ENCODE assay signal across 8 cellular contexts in the genomic region with DNA sequence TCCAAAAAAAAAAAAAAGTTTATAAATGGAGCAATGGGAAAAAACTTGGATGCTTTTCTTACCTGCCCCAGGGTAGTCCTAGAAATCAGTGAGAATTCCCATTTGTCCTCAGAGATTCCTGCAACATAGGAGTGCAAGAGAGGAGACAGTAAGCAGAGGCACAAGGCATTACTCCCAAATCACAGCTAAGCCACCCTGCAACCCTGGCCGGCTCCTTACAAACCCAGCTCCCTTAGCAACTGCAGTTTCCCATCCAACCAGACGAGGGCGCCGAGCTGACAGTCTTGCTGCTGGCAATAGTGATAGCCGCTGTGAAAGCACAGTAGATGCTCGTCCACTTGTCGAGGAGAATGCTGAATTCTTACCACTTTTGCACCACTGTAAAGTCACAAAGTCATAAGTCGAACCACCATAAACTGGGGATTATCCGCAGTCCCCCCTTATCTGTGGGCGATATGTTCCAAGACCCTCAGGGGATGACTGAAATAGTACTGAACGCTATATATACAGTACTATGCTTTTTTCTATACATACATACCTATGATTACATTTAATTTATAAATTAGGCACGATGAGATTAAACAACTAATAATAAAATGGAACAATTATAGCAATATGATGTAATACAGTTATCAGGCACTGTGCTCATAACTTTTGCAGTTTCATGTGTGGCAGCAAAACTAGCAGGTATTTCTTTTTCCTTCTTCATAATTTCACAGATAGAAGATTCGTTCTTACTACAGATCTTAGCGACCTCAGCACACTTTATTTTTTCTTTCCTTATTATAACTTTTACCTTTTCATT. TPM values are rescaled to one million over a fixed set of nuclear protein-coding genes. Genes with fewer than 3 reads are reported as not detected.
DNase-seq lines count a peak whose midpoint lies in the region; ATAC-seq and TF ChIP-seq lines count a peak whose summit lies in the region.

No MANE protein-coding gene starts in this region.

- H3K9me3 Mint-ChIP-seq in activated T-cell treated with anti-CD3 and anti-CD28 coated beads, Interleukin-2, amount 50 U/mL, for 72 hours: no peaks in the 10 kb centered on the region

- H3K4me1 Mint-ChIP-seq in activated T-cell treated with anti-CD3 and anti-CD28 coated beads, Interleukin-2, amount 50 U/mL, for 72 hours (ENCODE audit: low read depth): peaks cover 37% of the 10 kb centered on the region

- ATAC-seq in activated T-cell treated with anti-CD3 and anti-CD28 coated beads, Interleukin-2, amount 50 U/mL, for 72 hours (replicated peaks in 1 of 2): peak; percentile 96
- ATAC-seq in GM21825 (IDR thresholded peaks at IDR 0.05; ENCODE audit: unreplicated experiment): no peak

- H3K27ac Mint-ChIP-seq in activated T-cell treated with anti-CD3 and anti-CD28 coated beads, Interleukin-2, amount 50 U/mL, for 72 hours: no peak overlapping the region

- H3K36me3 Mint-ChIP-seq in activated T-cell treated with anti-CD3 and anti-CD28 coated beads, Interleukin-2, amount 50 U/mL, for 72 hours (ENCODE audit: insufficient read depth in 2 of 2): no peaks in the 10 kb centered on the region

- H3K4me3 ChIP-seq in fibroblast of the aortic adventitia (ENCODE audit: low read depth, low read length): no peak overlapping the region

- TF ChIP-seq CTCF in GM12874 (IDR thresholded peaks at IDR 0.05; ENCODE audit: insufficient read depth, low read depth, low read length) (peak; percentile 93), fibroblast of the aortic adventitia (IDR thresholded peaks at IDR 0.05; ENCODE audit: insufficient read depth, low read length) (peak; percentile 98)

- DNase-seq in LoVo (ENCODE audit: low spot score) (peak; percentile 77), RPMI7951 (ENCODE audit: low read depth) (peak; percentile 78), fibroblast of the aortic adventitia (ENCODE audit: low read depth) (peak; percentile 83), non-pigmented ciliary epithelial cell (ENCODE audit: low read depth) (peak; percentile 35), superior temporal gyrus (ENCODE audit: extremely low spot score) (peak; percentile 93)
- peak; percentile 88 to 89 for DNase-seq in activated T-cell treated with anti-CD3 and anti-CD28 coated beads, Interleukin-2, amount 50 U/mL, for 72 hours

- no peak overlapping the region for H3K4me3 Mint-ChIP-seq in activated T-cell treated with anti-CD3 and anti-CD28 coated beads, Interleukin-2, amount 50 U/mL, for 72 hours

- no peaks in the 10 kb centered on the region for H3K27me3 Mint-ChIP-seq in activated T-cell treated with anti-CD3 and anti-CD28 coated beads, Interleukin-2, amount 50 U/mL, for 72 hours (ENCODE audit: low read depth)

RNA-seq across cellular contexts. Expression of a gene that starts 6.0 kb away (rescaled TPM):
- 42.3 and 47.0 TPM in 2 replicates for total RNA-seq in RPMI7951 (2014; rRNA removed; shearing (Covaris generic))
- total RNA-seq in activated T-cell treated with anti-CD3 and anti-CD28 coated beads, Interleukin-2, amount 50 U/mL, for 72 hours: 100 to 1,000 TPM in 1 of 2 donors, 10 to 100 TPM in 1; 83.2 to 107 TPM
- total RNA-seq in fibroblast of the aortic adventitia (ENCODE audit: low replicate concordance): 43.8 and 50.0 TPM in 2 replicates

RNA-seq across cellular contexts. Expression of a gene that starts 18.7 kb away (rescaled TPM):
- total RNA-seq in RPMI7951 (2014; rRNA removed; shearing (Covaris generic)): 62.6 and 74.3 TPM in 2 replicates
- total RNA-seq in activated T-cell treated with anti-CD3 and anti-CD28 coated beads, Interleukin-2, amount 50 U/mL, for 72 hours: 10 to 100 TPM; 63.4 to 71.5 TPM
- 11.8 and 39.9 TPM in 2 replicates for total RNA-seq in fibroblast of the aortic adventitia (ENCODE audit: low replicate concordance)

RNA-seq across cellular contexts. Expression of a gene that starts 28.3 kb away (rescaled TPM):
- total RNA-seq in RPMI7951 (2014; rRNA removed; shearing (Covaris generic)): 58.3 and 67.8 TPM in 2 replicates
- 10 to 100 TPM; 26.8 to 30.7 TPM for total RNA-seq in activated T-cell treated with anti-CD3 and anti-CD28 coated beads, Interleukin-2, amount 50 U/mL, for 72 hours
- total RNA-seq in fibroblast of the aortic adventitia (ENCODE audit: low replicate concordance): 5.0 and 16.7 TPM in 2 replicates

RNA-seq across cellular contexts. Expression of a gene that starts 29.0 kb away (rescaled TPM):
- 48.9 and 57.0 TPM in 2 replicates for total RNA-seq in RPMI7951 (2014; rRNA removed; shearing (Covaris generic))
- total RNA-seq in activated T-cell treated with anti-CD3 and anti-CD28 coated beads, Interleukin-2, amount 50 U/mL, for 72 hours: 10 to 100 TPM; 32.4 to 34.1 TPM
- total RNA-seq in fibroblast of the aortic adventitia (ENCODE audit: low replicate concordance): 33.4 and 41.9 TPM in 2 replicates

RNA-seq across cellular contexts. Expression of a gene that starts 53.0 kb away (rescaled TPM):
- 40.7 and 45.7 TPM in 2 replicates for total RNA-seq in RPMI7951 (2014; rRNA removed; shearing (Covaris generic))
- 10 to 100 TPM; 44.1 to 47.4 TPM for total RNA-seq in activated T-cell treated with anti-CD3 and anti-CD28 coated beads, Interleukin-2, amount 50 U/mL, for 72 hours
- total RNA-seq in fibroblast of the aortic adventitia (ENCODE audit: low replicate concordance): 28.4 and 38.1 TPM in 2 replicates

Comparison
In these comparisons a context has a peak if more than half of its experiments do, and no peak if none do; other contexts are left out.
1. DNase-seq: peak in every context shown above with its lines; median percentile 93 in superior temporal gyrus; 88 in activated T-cell treated with anti-CD3 and anti-CD28 coated beads, Interleukin-2, amount 50 U/mL, for 72 hours; 83 in fibroblast of the aortic adventitia; 78 in RPMI7951; 77 in LoVo; 35 in non-pigmented ciliary epithelial cell.